In the genomic region with DNA sequence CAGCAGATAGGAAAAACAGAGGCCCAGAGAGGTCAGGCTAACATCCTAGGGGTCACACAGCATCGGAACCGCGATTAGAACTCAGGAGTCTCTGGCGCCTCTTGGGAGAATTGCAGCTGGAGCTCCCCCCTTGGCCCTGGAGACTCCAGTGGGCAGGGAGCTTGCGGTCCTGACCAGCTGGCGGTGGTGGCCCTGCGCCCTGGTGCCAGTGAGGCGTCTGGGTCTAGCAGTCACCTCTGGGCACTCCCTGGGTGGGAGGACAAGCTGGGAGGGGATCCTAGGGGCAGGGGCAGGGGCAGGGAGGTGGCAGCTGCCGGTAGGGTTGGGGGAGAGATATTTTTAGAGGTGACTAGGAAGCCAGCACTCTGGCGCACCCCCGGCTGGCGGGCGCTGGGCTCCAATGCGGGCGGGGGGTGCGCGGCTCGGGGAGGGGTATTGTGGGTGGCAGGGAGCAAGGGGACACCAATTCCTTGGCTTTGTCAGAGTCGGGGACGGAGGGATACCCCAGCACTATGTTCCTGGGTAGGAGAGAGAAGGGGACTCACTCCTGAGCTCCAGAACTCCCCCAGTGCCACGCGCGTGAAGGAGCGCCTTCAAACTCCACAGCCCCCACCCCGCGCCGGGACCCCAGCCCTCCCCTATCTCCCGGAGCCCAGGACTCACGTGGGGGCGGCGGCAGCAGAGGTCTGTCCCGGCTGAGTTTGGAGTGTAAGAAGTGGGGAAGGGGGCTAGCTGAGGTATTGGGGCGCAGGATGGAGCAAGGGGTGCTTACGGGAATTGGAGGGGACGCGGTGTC, we compare ENCODE assay signal across 8 cellular contexts. TPM values are rescaled to one million over a fixed set of nuclear protein-coding genes. Genes with fewer than 3 reads are reported as not detected.
DNase-seq lines count a peak whose midpoint lies in the region; ATAC-seq, FAIRE-seq and TF ChIP-seq lines count a peak whose summit lies in the region.

No MANE protein-coding gene starts in this region.

- POLR2A ChIA-PET in A673 (lab: Charles Lee; ENCODE audit: low non-redundant PET) = no interaction called here
- POLR2A ChIA-PET in K562 (lab: Yijun Ruan, JAX) = no interaction called here

- H3K4me2 ChIP-seq in K562 (ENCODE audit: insufficient read depth, low read length) = peak overlapping the region; percentile 95
- H3K4me2 ChIP-seq in mesendoderm (ENCODE audit: low read length) = peak overlapping the region; percentile 84

- peak overlapping the region; percentile 87 for H3K56ac ChIP-seq in mesendoderm (ENCODE audit: low read length)

- CTCF ChIA-PET in A673 (lab: Charles Lee) (interaction anchor here (0.6 kb wide), 1 partner anchor 61 kb away, joined by 3 read pairs; no protein-coding TSS in a partner anchor), K562 (lab: Yijun Ruan, JAX; ENCODE audit: low intra/inter-chr PET ratio) (no interaction called here)

- H4K8ac ChIP-seq in mesendoderm (ENCODE audit: low read depth, low read length) = no peak overlapping the region

- H3K4me3 ChIP-seq in A673 (ENCODE audit: low read depth, low read length, poor library complexity, severe bottlenecking) = peak overlapping the region; percentile 76
- H3K4me3 ChIP-seq in K562 = peak overlapping the region; percentile 65
- peak overlapping the region; percentile 81 for H3K4me3 ChIP-seq in mesendoderm (ENCODE audit: low read length)

- H3K9me1 ChIP-seq in K562 (ENCODE audit: control insufficient read depth, insufficient read depth, low read length) = no peaks in the 10 kb centered on the region

- H2BK120ac ChIP-seq in mesendoderm (ENCODE audit: low read depth, low read length) = no peak overlapping the region

- peaks cover 6% of the 10 kb centered on the region; the same call in 1 of the 2 replicates for H3K4me1 Mint-ChIP-seq in HFFc6 (ENCODE audit: low read depth)

- 11% methylated on average over 20 of the region's 36 CpGs for WGBS in K562 (ENCODE audit: insufficient coverage, low coverage, missing lambda C conversion rate)
- no CpG with 5 or more reads among the region's 36 CpGs for WGBS in mesendoderm (ENCODE audit: extremely low coverage, insufficient coverage, low lambda C conversion rate)

- no peaks in the 10 kb centered on the region for H3K9me3 Mint-ChIP-seq in HFFc6

- TF ChIP-seq CTCF in A673 (conservative IDR thresholded peaks at IDR 0.05; ENCODE audit: low read depth, low read length) (0 out of 2 replicates have a peak, but pooled peaks have one; percentile 7), HFFc6 (IDR thresholded peaks at IDR 0.05) (no peak), K562 (IDR thresholded peaks at IDR 0.05 in 2 of 3, conservative IDR thresholded peaks at IDR 0.05 in 1 of 3; ENCODE audit: insufficient read depth in 2 of 3, low read depth in 1 of 3, low read length in 3 of 3) (no peak)

- H3K79me1 ChIP-seq in mesendoderm (ENCODE audit: low read length) = no peaks in the 10 kb centered on the region

- H4K20me1 ChIP-seq in K562 (replicated peaks; ENCODE audit: control insufficient read depth, insufficient read depth, low read length) = no peaks in the 10 kb centered on the region

- peak overlapping the region; percentile 87 for H3K4me3 Mint-ChIP-seq in HFFc6

- H3K4me1 ChIP-seq in A673 (ENCODE audit: insufficient read depth, low read length, poor library complexity, severe bottlenecking) (peaks cover 22% of the 10 kb centered on the region), K562 (replicated peaks in 1 of 2; ENCODE audit: control insufficient read depth in 2 of 2, insufficient read depth in 2 of 2, low read length in 2 of 2) (peaks cover 5 to 17% of the 10 kb centered on the region in 2 experiments; a peak in 4 of 5 replicates), mesendoderm (ENCODE audit: control insufficient read depth, low read depth, low read length) (peaks cover 1% of the 10 kb centered on the region)

- peak overlapping the region; percentile 95 for H2AFZ ChIP-seq in K562 (ENCODE audit: low read depth, low read length)

- no peak overlapping the region for H3K18ac ChIP-seq in mesendoderm (ENCODE audit: low read length)

- H3K4ac ChIP-seq in mesendoderm (ENCODE audit: low read depth, low read length) = no peak overlapping the region

- H3K36me3 Mint-ChIP-seq in HFFc6 (ENCODE audit: low read depth) = no peaks in the 10 kb centered on the region

- peak overlapping the region; percentile 34 to 91; a peak in 2 of 4 replicates for H3K9ac ChIP-seq in K562 (ENCODE audit: insufficient read depth in 1 of 2, low read depth in 2 of 2, low read length in 2 of 2)
- H3K9ac ChIP-seq in mesendoderm (ENCODE audit: low read length) = peak overlapping the region; percentile 72

- ATAC-seq in K562 (no peak), GM21423 (IDR thresholded peaks at IDR 0.05; ENCODE audit: unreplicated experiment) (no peak)

- DNase-seq in A673 (ENCODE audit: low spot score) (peak; percentile 46), HFFc6 (no peak), K562 (ENCODE audit: extremely low read depth in 1 of 4, low spot score in 3 of 4) (no peak), mesendoderm (no peak), DMS53 (lab: John Stamatoyannopoulos, UW) (no peak), NCI-H2171 treated with DMSO at 0.1 percent for 48 hours (lab: John Stamatoyannopoulos, UW) (no peak), ACHN (no peak)

- no peak overlapping the region for H2AK5ac ChIP-seq in mesendoderm (ENCODE audit: low read length)

- H3K9me3 ChIP-seq in A673 (ENCODE audit: low read depth, low read length, poor library complexity, severe bottlenecking) = no peaks in the 10 kb centered on the region
- no peaks in the 10 kb centered on the region; the same call in 1 of the 2 replicates for H3K9me3 ChIP-seq in K562 (replicated peaks; ENCODE audit: control insufficient read depth, insufficient read depth, low read depth, low read length)

- H4K5ac ChIP-seq in mesendoderm (ENCODE audit: low read length) = no peak overlapping the region

- TF ChIP-seq RAD21 in K562 (CRISPR knock-in tag; conservative IDR thresholded peaks at IDR 0.05 in 1 of 2, IDR thresholded peaks at IDR 0.05 in 1 of 2) = no peak

- H3K79me2 ChIP-seq in K562 (ENCODE audit: control insufficient read depth, insufficient read depth, low read length) = no peaks in the 10 kb centered on the region
- H3K79me2 ChIP-seq in mesendoderm (ENCODE audit: control insufficient read depth, insufficient read depth, low read length) = no peaks in the 10 kb centered on the region

- BruUV-seq in A673 (replicated peaks; lab: Mats Ljungman, UMichigan) = no TSS peak
- BruUV-seq in K562 (replicated peaks; lab: Mats Ljungman, UMichigan) = no TSS peak

- in situ Hi-C loops in K562 (cut with MboI) = no loop called here
- in situ Hi-C loops in ACHN (cut with HindIII; ENCODE audit: low pct_ligation_motif_present, low pct_unique_long_range_greater_than_20kb, low sequenced_read_pairs) = no loop called here

- H3K27ac ChIP-seq in A673 (ENCODE audit: low read depth, low read length, poor library complexity, severe bottlenecking) (peak overlapping the region; percentile 86), K562 (ENCODE audit: extremely low read depth, low read depth, low read length) (no peak overlapping the region), mesendoderm (ENCODE audit: low read depth, low read length) (no peak overlapping the region)

- TF ChIP-seq POLR2A in K562 (conservative IDR thresholded peaks at IDR 0.05) = no peak

- H3K27ac Mint-ChIP-seq in HFFc6 = no peak overlapping the region

- peaks cover 27% of the 10 kb centered on the region for H3K27me3 Mint-ChIP-seq in HFFc6 (ENCODE audit: insufficient read depth)

- H3K23ac ChIP-seq in mesendoderm (ENCODE audit: low read length) = no peak overlapping the region

- no peak overlapping the region for H2BK15ac ChIP-seq in mesendoderm (replicated peaks; ENCODE audit: low read depth)

- no peak for FAIRE-seq in K562 (lab: Jason Lieb, UNC)

- no peak for TF ChIP-seq EP300 in K562 (IDR thresholded peaks at IDR 0.05; ENCODE audit: low read length)

- no peak overlapping the region for H2BK5ac ChIP-seq in mesendoderm (ENCODE audit: low read length)

- H3K36me3 ChIP-seq in A673 (ENCODE audit: insufficient read depth, low read length, poor library complexity, severe bottlenecking) = peaks cover 6% of the 10 kb centered on the region
- no peaks in the 10 kb centered on the region for H3K36me3 ChIP-seq in K562 (ENCODE audit: control insufficient read depth, insufficient read depth, low read length)
- no peaks in the 10 kb centered on the region for H3K36me3 ChIP-seq in mesendoderm (ENCODE audit: control insufficient read depth, insufficient read depth, low read length)

- H3K27me3 ChIP-seq in A673 (replicated peaks; ENCODE audit: insufficient read depth, low read depth, low read length, poor library complexity) (no peaks in the 10 kb centered on the region), K562 (ENCODE audit: control insufficient read depth in 2 of 2, insufficient read depth in 2 of 2, low read length in 2 of 2) (peaks cover 0 to 36% of the 10 kb centered on the region in 2 experiments; a peak in 2 of 5 replicates), mesendoderm (ENCODE audit: insufficient read depth, low read length, poor library complexity) (peaks cover 6% of the 10 kb centered on the region)

- intact Hi-C loops in A673 (cut with micrococcal nuclease; ENCODE audit: unreplicated experiment) = loop anchor here (5.0 to 10.0 kb wide), 4 partner anchors 38 to 555 kb away; no protein-coding TSS in a partner anchor
- intact Hi-C loops in K562 (cut with micrococcal nuclease) = loop anchor here (5.0 kb wide), 3 partner anchors 38 to 278 kb away; no protein-coding TSS in a partner anchor

RNA-seq across cellular contexts. Expression of a gene that starts 0.6 kb away (rescaled TPM):
- 88.6 and 98.3 TPM in 2 replicates for total RNA-seq in A673 (2021)
- under 1 TPM in 3 of 6 experiments, not detected in 3; 0.13 to 0.17 (median 0.17) TPM for total RNA-seq in HFFc6 (2021; fragmentation: NEBNext Ultra II Directional; extraction: Animal tissue kit (Norgen Biotek cat#: 25700))
- total RNA-seq in K562 (2011; cell fraction: chromatin; rRNA removed; ENCODE audit: low replicate concordance) = not detected in 2 replicates
- total RNA-seq in K562 (2011; cell fraction: nucleolus; rRNA removed) = 0.17 TPM in 1 of 2 replicates, not detected in the other
- total RNA-seq in K562 (2011; cell fraction: nucleoplasm; rRNA removed) = not detected in 2 replicates
- total RNA-seq in K562 (2014; rRNA removed) = 0.16 TPM in 1 of 2 replicates, not detected in the other
- not detected in 2 replicates for total RNA-seq in K562 (2014; rRNA removed; fragmentation: Illumina TruSeq; extraction: Trizol)
- 0.07 TPM in 1 of 2 replicates, not detected in the other for total RNA-seq in K562 (2015; rRNA removed; fragmentation: Illumina TruSeq; extraction: Trizol)
- total RNA-seq in K562 (2021) = 0.13 TPM in 1 of 2 replicates, not detected in the other
- 0.06 TPM in 1 of 2 replicates, not detected in the other for polyA plus RNA-seq in K562 (2011; rRNA removed)
- 0.21 TPM in 1 of 2 replicates, not detected in the other for polyA plus RNA-seq in K562 (2011; cell fraction: cytosol; rRNA removed)
- polyA plus RNA-seq in K562 (2011; cell fraction: nucleus; rRNA removed) = 0.09 TPM in 1 of 2 replicates, not detected in the other
- 0.09 and 0.54 TPM in 2 replicates for polyA plus RNA-seq in K562 (2012)
- not detected in 2 replicates for polyA plus RNA-seq in K562 (2014; fragmentation: Illumina TruSeq; extraction: Trizol)
- not detected for polyA plus RNA-seq in K562 (2014; fragmentation: Nextera tagmentation; extraction: Ambion mirVana)
- not detected in 2 replicates for polyA plus RNA-seq in K562 (2014; rRNA removed)
- polyA minus RNA-seq in K562 (2011; rRNA and poly(A)+ RNA removed) = not detected in 2 replicates
- polyA minus RNA-seq in K562 (2011; cell fraction: cytosol; rRNA and poly(A)+ RNA removed) = not detected in 2 replicates
- polyA minus RNA-seq in K562 (2011; cell fraction: nucleus; rRNA and poly(A)+ RNA removed) = not detected in 2 replicates
- polyA plus RNA-seq in mesendoderm (2013, experiment 1 of 2) = 5.7 TPM
- 5.0 TPM for polyA plus RNA-seq in mesendoderm (2013, experiment 2 of 2)

RNA-seq across cellular contexts. Expression of a gene that starts 19.5 kb away (rescaled TPM):
- total RNA-seq in A673 (2021) = 9.7 and 13.0 TPM in 2 replicates
- total RNA-seq in HFFc6 (2021; fragmentation: NEBNext Ultra II Directional; extraction: Animal tissue kit (Norgen Biotek cat#: 25700)) = under 1 TPM in 1 of 6 experiments, not detected in 5; 0.11 TPM
- total RNA-seq in K562 (2011; cell fraction: chromatin; rRNA removed; ENCODE audit: low replicate concordance) = not detected in 2 replicates
- total RNA-seq in K562 (2011; cell fraction: nucleolus; rRNA removed) = not detected in 2 replicates
- total RNA-seq in K562 (2011; cell fraction: nucleoplasm; rRNA removed) = not detected in 2 replicates
- total RNA-seq in K562 (2014; rRNA removed) = not detected in 2 replicates
- not detected in 2 replicates for total RNA-seq in K562 (2014; rRNA removed; fragmentation: Illumina TruSeq; extraction: Trizol)
- not detected in 2 replicates for total RNA-seq in K562 (2015; rRNA removed; fragmentation: Illumina TruSeq; extraction: Trizol)
- 0.09 TPM in 1 of 2 replicates, not detected in the other for total RNA-seq in K562 (2021)
- not detected in 2 replicates for polyA plus RNA-seq in K562 (2011; rRNA removed)
- not detected in 2 replicates for polyA plus RNA-seq in K562 (2011; cell fraction: cytosol; rRNA removed)
- polyA plus RNA-seq in K562 (2011; cell fraction: nucleus; rRNA removed) = not detected in 2 replicates
- not detected in 2 replicates for polyA plus RNA-seq in K562 (2012)
- polyA plus RNA-seq in K562 (2014; fragmentation: Illumina TruSeq; extraction: Trizol) = not detected in 2 replicates
- polyA plus RNA-seq in K562 (2014; fragmentation: Nextera tagmentation; extraction: Ambion mirVana) = not detected
- not detected in 2 replicates for polyA plus RNA-seq in K562 (2014; rRNA removed)
- polyA minus RNA-seq in K562 (2011; rRNA and poly(A)+ RNA removed) = not detected in 2 replicates
- not detected in 2 replicates for polyA minus RNA-seq in K562 (2011; cell fraction: cytosol; rRNA and poly(A)+ RNA removed)
- not detected in 2 replicates for polyA minus RNA-seq in K562 (2011; cell fraction: nucleus; rRNA and poly(A)+ RNA removed)
- polyA plus RNA-seq in mesendoderm (2013, experiment 1 of 2) = 2.9 TPM
- polyA plus RNA-seq in mesendoderm (2013, experiment 2 of 2) = 2.8 TPM

RNA-seq across cellular contexts. Expression of a gene that starts 19.6 kb away (rescaled TPM):
- total RNA-seq in A673 (2021) (9.2 and 9.6 TPM in 2 replicates), K562 (2014; rRNA removed) (not detected in 2 replicates), K562 (2014; rRNA removed; fragmentation: Illumina TruSeq; extraction: Trizol) (not detected in 2 replicates), K562 (2015; rRNA removed; fragmentation: Illumina TruSeq; extraction: Trizol) (not detected in 2 replicates), K562 (2021) (not detected in 2 replicates)
- total RNA-seq in HFFc6 (2021; fragmentation: NEBNext Ultra II Directional; extraction: Animal tissue kit (Norgen Biotek cat#: 25700)) = not detected
- not detected in 2 replicates for total RNA-seq in K562 (2011; cell fraction: chromatin; rRNA removed; ENCODE audit: low replicate concordance)
- total RNA-seq in K562 (2011; cell fraction: nucleolus; rRNA removed) = not detected in 2 replicates
- not detected in 2 replicates for total RNA-seq in K562 (2011; cell fraction: nucleoplasm; rRNA removed)
- polyA plus RNA-seq in K562 (2011; rRNA removed) (not detected in 2 replicates), K562 (2014; fragmentation: Illumina TruSeq; extraction: Trizol) (not detected in 2 replicates), K562 (2014; fragmentation: Nextera tagmentation; extraction: Ambion mirVana) (not detected), K562 (2014; rRNA removed) (not detected in 2 replicates)
- polyA plus RNA-seq in K562 (2011; cell fraction: cytosol; rRNA removed) = not detected in 2 replicates
- polyA plus RNA-seq in K562 (2011; cell fraction: nucleus; rRNA removed) = not detected in 2 replicates
- not detected in 2 replicates for polyA plus RNA-seq in K562 (2012)
- polyA minus RNA-seq in K562 (2011; rRNA and poly(A)+ RNA removed) = not detected in 2 replicates
- not detected in 2 replicates for polyA minus RNA-seq in K562 (2011; cell fraction: cytosol; rRNA and poly(A)+ RNA removed)
- polyA minus RNA-seq in K562 (2011; cell fraction: nucleus; rRNA and poly(A)+ RNA removed) = not detected in 2 replicates
- 1.0 TPM for polyA plus RNA-seq in mesendoderm (2013, experiment 1 of 2)
- 1.1 TPM for polyA plus RNA-seq in mesendoderm (2013, experiment 2 of 2)

Comparison
In these comparisons a context has a peak if more than half of its experiments do, and no peak if none do; other contexts are left out.
1. RNA of a gene that starts 0.6 kb away (total RNA-seq): 88.6 to 98.3 TPM in A673; 0.13 to 0.17 TPM in HFFc6 and 0.07 to 0.17 TPM in K562; every median in the first group is over 10 times any median in the second.
2. Peak in every context shown above with its lines, with median percentiles within 50 percentile points of each other: H3K4me3 ChIP-seq.